Comparison of ENCODE assay signal across 10 cellular contexts in the genomic region with DNA sequence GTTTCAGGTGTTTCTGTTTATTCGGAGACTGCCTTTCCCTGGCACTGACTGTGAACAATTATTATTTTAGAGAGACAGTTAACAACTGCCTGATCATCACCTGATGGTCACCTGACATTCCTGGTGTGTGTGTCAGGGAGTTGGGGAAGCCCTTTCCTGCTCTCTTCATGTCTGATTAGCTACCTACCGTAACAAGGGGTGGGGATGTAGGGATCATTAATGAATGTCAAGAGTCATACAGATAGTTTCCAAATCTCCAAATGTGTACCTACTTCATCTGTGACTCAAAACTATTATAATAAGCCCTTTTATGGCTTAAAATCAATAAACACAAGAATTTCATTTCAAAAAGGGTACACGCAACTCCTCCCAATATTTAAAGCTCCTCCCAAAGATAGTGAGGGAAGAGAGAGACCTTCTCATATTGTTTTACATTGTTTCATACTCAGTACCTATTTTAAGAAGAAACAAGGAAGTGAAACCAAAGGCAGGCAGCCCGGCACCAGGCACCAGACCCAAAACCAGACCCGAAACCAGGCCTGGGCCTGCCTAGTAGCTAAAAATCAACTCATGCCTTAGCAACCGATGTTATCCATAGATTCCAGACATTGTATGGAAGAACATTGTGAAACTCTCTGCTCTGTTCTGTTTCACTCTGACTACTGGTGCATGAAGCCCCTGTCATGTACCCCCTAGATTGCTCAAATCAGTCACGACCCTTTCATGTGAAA.
DNase-seq lines count a peak whose midpoint lies in the region; ATAC-seq and TF ChIP-seq lines count a peak whose summit lies in the region.
"Had no signal": no experiment of that assay in that cellular context is flagged by ENCODE, and none has a peak within 500 bp of the region (broad histone marks: within the 10 kb centered on the region; RNA-seq: fewer than 3 reads in every experiment).

No MANE protein-coding gene starts in this region.

- peaks cover 1% of the 10 kb centered on the region for H3K27me3 Mint-ChIP-seq in GM23338 (ENCODE audit: insufficient read depth, low read depth, poor library complexity)
- no peaks in the 10 kb centered on the region for H3K27me3 Mint-ChIP-seq in mesothelial cell of epicardium (ENCODE audit: low read depth)
- H3K27me3 Mint-ChIP-seq: CD8-positive, alpha-beta memory T cell had no signal

- H3K9me3 Mint-ChIP-seq in GM23338 (peaks cover 25% of the 10 kb centered on the region), mesothelial cell of epicardium (peaks cover 3% of the 10 kb centered on the region)

- peak; percentile 15 for DNase-seq in adipocyte (ENCODE audit: low read depth)
- DNase-seq in GM23338 (ENCODE audit: low spot score): no peak
- no peak for DNase-seq in mesothelial cell of epicardium (ENCODE audit: low spot score in 2 of 2, unreplicated experiment in 2 of 2)
- no peak for DNase-seq in GM13976 (ENCODE audit: low spot score)
- no peak for DNase-seq in upper lobe of left lung
- DNase-seq: CD8-positive, alpha-beta memory T cell; SHP77 had no signal

- H3K9me3 ChIP-seq in adipocyte (ENCODE audit: control insufficient read depth, low read length): no peaks in the 10 kb centered on the region
- no peaks in the 10 kb centered on the region for H3K9me3 ChIP-seq in upper lobe of left lung

- in situ Hi-C loops in GM13976 (cut with MboI; ENCODE audit: low sequenced_read_pairs, unreplicated experiment): no loop called here

- no peaks in the 10 kb centered on the region for H3K79me2 ChIP-seq in GM23338 (replicated peaks; ENCODE audit: insufficient read depth)

- H3K27ac ChIP-seq in GM23338 (ENCODE audit: low read depth): no peak overlapping the region
- no peak overlapping the region for H3K27ac ChIP-seq in upper lobe of left lung

- TF ChIP-seq CTCF in GM12875 (IDR thresholded peaks at IDR 0.05; ENCODE audit: borderline replicate concordance, insufficient read depth, low read depth, low read length): no peak
- no peak for TF ChIP-seq CTCF in GM23338 (conservative IDR thresholded peaks at IDR 0.05; ENCODE audit: low read depth in 2 of 2)
- TF ChIP-seq CTCF in mesothelial cell of epicardium (IDR thresholded peaks at IDR 0.05; ENCODE audit: unreplicated experiment): no peak
- no peak for TF ChIP-seq CTCF in GM13976 (IDR thresholded peaks at IDR 0.05; ENCODE audit: borderline replicate concordance, control extremely low read depth, extremely low read depth, insufficient read depth, missing control alignments)
- no peak for TF ChIP-seq CTCF in upper lobe of left lung (IDR thresholded peaks at IDR 0.05)

- TF ChIP-seq POLR2A in upper lobe of left lung (IDR thresholded peaks at IDR 0.05): no peak

- no peaks in the 10 kb centered on the region for H3K4me1 ChIP-seq in adipocyte (ENCODE audit: control insufficient read depth, insufficient read depth, low read length)
- peaks cover 31% of the 10 kb centered on the region for H3K4me1 ChIP-seq in GM23338 (ENCODE audit: insufficient read depth)
- no peaks in the 10 kb centered on the region for H3K4me1 ChIP-seq in upper lobe of left lung

- H3K36me3 ChIP-seq in adipocyte (ENCODE audit: control insufficient read depth, insufficient read depth, low read length, severe bottlenecking) (no peaks in the 10 kb centered on the region), GM23338 (ENCODE audit: insufficient read depth) (no peaks in the 10 kb centered on the region), upper lobe of left lung (no peaks in the 10 kb centered on the region)

- no peaks in the 10 kb centered on the region for H3K9me2 ChIP-seq in GM23338 (ENCODE audit: insufficient read depth)

- H3K27me3 ChIP-seq in adipocyte (replicated peaks; ENCODE audit: control insufficient read depth, insufficient read depth, low read length) (no peaks in the 10 kb centered on the region), GM23338 (ENCODE audit: insufficient read depth) (no peaks in the 10 kb centered on the region), upper lobe of left lung (no peaks in the 10 kb centered on the region)

- no peak for TF ChIP-seq EP300 in upper lobe of left lung (IDR thresholded peaks at IDR 0.05)

- H3K4me2 ChIP-seq in GM23338: no peak overlapping the region

- ATAC-seq in GM21447 (IDR thresholded peaks at IDR 0.05; ENCODE audit: unreplicated experiment) (peak; percentile 46), HG03196 (IDR thresholded peaks at IDR 0.05; ENCODE audit: unreplicated experiment) (peak; percentile 52), GM23338 (no peak), upper lobe of left lung (ENCODE audit: low FRiP score in 2 of 2) (no peak)

- H3K4me3 ChIP-seq in GM12875 (ENCODE audit: low read depth, low read length) (peak overlapping the region; percentile 33), adipocyte (ENCODE audit: low read length) (no peak overlapping the region), GM23338 (no peak overlapping the region), upper lobe of left lung (no peak overlapping the region)

- H3F3A ChIP-seq in GM23338 (replicated peaks; ENCODE audit: low read depth): no peaks in the 10 kb centered on the region

- no peak overlapping the region for H2AFZ ChIP-seq in GM23338

- H3K27ac Mint-ChIP-seq in GM23338 (no peak overlapping the region), mesothelial cell of epicardium (no peak overlapping the region)
- H3K27ac Mint-ChIP-seq: CD8-positive, alpha-beta memory T cell had no signal

- H3K36me3 Mint-ChIP-seq in GM23338 (ENCODE audit: low read depth): peaks cover 28% of the 10 kb centered on the region
- H3K36me3 Mint-ChIP-seq in mesothelial cell of epicardium: no peaks in the 10 kb centered on the region
- H3K36me3 Mint-ChIP-seq: CD8-positive, alpha-beta memory T cell had no signal

- H3K9ac ChIP-seq in adipocyte (ENCODE audit: low read length): no peak overlapping the region

- no peak overlapping the region for H3K4me3 Mint-ChIP-seq in GM23338
- H3K4me3 Mint-ChIP-seq in mesothelial cell of epicardium: no peak overlapping the region
- H3K4me3 Mint-ChIP-seq: CD8-positive, alpha-beta memory T cell had no signal

- no peaks in the 10 kb centered on the region for H4K20me1 ChIP-seq in GM23338 (replicated peaks; ENCODE audit: insufficient read depth)

- WGBS in upper lobe of left lung, 2 donors: 71 to 73% methylated on average over 7 of the region's 7 CpGs

- H3K4me1 Mint-ChIP-seq in GM23338: peaks cover 39% of the 10 kb centered on the region
- peaks cover 9% of the 10 kb centered on the region for H3K4me1 Mint-ChIP-seq in mesothelial cell of epicardium
- H3K4me1 Mint-ChIP-seq: CD8-positive, alpha-beta memory T cell had no signal

TF ChIP-seq in GM23338, 12 proteins besides CTCF, POLR2A, EP300 and RAD21 (continues in another document):
- TF ChIP-seq, protein P1, sequence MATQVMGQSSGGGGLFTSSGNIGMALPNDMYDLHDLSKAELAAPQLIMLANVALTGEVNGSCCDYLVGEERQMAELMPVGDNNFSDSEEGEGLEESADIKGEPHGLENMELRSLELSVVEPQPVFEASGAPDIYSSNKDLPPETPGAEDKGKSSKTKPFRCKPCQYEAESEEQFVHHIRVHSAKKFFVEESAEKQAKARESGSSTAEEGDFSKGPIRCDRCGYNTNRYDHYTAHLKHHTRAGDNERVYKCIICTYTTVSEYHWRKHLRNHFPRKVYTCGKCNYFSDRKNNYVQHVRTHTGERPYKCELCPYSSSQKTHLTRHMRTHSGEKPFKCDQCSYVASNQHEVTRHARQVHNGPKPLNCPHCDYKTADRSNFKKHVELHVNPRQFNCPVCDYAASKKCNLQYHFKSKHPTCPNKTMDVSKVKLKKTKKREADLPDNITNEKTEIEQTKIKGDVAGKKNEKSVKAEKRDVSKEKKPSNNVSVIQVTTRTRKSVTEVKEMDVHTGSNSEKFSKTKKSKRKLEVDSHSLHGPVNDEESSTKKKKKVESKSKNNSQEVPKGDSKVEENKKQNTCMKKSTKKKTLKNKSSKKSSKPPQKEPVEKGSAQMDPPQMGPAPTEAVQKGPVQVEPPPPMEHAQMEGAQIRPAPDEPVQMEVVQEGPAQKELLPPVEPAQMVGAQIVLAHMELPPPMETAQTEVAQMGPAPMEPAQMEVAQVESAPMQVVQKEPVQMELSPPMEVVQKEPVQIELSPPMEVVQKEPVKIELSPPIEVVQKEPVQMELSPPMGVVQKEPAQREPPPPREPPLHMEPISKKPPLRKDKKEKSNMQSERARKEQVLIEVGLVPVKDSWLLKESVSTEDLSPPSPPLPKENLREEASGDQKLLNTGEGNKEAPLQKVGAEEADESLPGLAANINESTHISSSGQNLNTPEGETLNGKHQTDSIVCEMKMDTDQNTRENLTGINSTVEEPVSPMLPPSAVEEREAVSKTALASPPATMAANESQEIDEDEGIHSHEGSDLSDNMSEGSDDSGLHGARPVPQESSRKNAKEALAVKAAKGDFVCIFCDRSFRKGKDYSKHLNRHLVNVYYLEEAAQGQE (IDR thresholded peaks at IDR 0.05; ENCODE audit: unreplicated experiment): no peak
- TF ChIP-seq ZNF331 (CRISPR knock-in tag; IDR thresholded peaks at IDR 0.05; ENCODE audit: low read depth) (no peak), EZH2 (IDR thresholded peaks at IDR 0.05; ENCODE audit: low read depth, unreplicated experiment) (no peak), JUNB (IDR thresholded peaks at IDR 0.05; ENCODE audit: unreplicated experiment) (no peak), NANOG (IDR thresholded peaks at IDR 0.05; ENCODE audit: borderline replicate concordance) (no peak), ZNF114 (CRISPR knock-in tag; IDR thresholded peaks at IDR 0.05) (no peak), EZH2phosphoT487 (IDR thresholded peaks at IDR 0.05; ENCODE audit: unreplicated experiment) (no peak), STAT1 (IDR thresholded peaks at IDR 0.05; ENCODE audit: unreplicated experiment) (no peak)
- TF ChIP-seq, protein P2, sequence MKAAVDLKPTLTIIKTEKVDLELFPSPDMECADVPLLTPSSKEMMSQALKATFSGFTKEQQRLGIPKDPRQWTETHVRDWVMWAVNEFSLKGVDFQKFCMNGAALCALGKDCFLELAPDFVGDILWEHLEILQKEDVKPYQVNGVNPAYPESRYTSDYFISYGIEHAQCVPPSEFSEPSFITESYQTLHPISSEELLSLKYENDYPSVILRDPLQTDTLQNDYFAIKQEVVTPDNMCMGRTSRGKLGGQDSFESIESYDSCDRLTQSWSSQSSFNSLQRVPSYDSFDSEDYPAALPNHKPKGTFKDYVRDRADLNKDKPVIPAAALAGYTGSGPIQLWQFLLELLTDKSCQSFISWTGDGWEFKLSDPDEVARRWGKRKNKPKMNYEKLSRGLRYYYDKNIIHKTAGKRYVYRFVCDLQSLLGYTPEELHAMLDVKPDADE (IDR thresholded peaks at IDR 0.05): no peak

Comparison
In these comparisons a context has a peak if more than half of its experiments do, and no peak if none do; other contexts are left out.
1. ATAC-seq: peak in GM21447 (single experiment) and HG03196 (single experiment); none in GM23338 (single experiment) and upper lobe of left lung (0 of 2).